11 cellular contexts compared by ENCODE assay signal in the genomic region with DNA sequence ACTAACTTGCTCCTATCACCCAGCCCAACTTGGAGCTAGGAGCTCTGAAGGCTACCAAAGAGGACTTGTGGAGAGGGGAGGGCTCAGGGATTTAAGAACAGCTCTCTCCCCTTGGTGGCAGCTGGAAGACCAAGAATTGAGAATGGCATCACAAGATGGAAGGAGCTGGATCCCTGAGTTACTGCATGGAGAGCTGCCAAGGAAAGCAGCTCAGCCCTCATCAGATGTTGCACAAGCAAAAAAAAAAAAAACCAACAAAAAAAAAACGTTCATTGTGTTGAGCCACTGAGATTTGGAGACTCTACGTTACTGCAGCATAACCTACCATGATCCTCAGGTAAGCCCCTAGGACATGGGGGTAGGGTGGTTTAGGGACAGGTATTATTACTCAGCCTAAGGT. TPM values are rescaled to one million over a fixed set of nuclear protein-coding genes. Genes with fewer than 3 reads are reported as not detected.
DNase-seq lines count a peak whose midpoint lies in the region; FAIRE-seq and TF ChIP-seq lines count a peak whose summit lies in the region.
"Had no signal": no experiment of that assay in that cellular context is flagged by ENCODE, and none has a peak within 500 bp of the region (broad histone marks: within the 10 kb centered on the region; RNA-seq: fewer than 3 reads in every experiment).

No MANE protein-coding gene starts in this region.

- TF ChIP-seq POLR2A in sigmoid colon (IDR thresholded peaks at IDR 0.05): no peak

- no peaks in the 10 kb centered on the region for H3K9me3 ChIP-seq in sigmoid colon
- no peaks in the 10 kb centered on the region for H3K9me3 ChIP-seq in kidney (ENCODE audit: control insufficient read depth in 1 of 2, low read length in 2 of 2)

- no peak overlapping the region for H3K4me3 ChIP-seq in fibroblast of villous mesenchyme (ENCODE audit: low read depth, low read length)
- no peak overlapping the region for H3K4me3 ChIP-seq in sigmoid colon
- no peak overlapping the region for H3K4me3 ChIP-seq in kidney (ENCODE audit: low read length in 2 of 2)

- H3K27me3 ChIP-seq in sigmoid colon: no peaks in the 10 kb centered on the region

- H3K36me3 ChIP-seq in sigmoid colon: peaks cover 0 to 22% (median 10%) of the 10 kb centered on the region in 4 donors
- H3K36me3 ChIP-seq in kidney (ENCODE audit: control insufficient read depth in 1 of 2, insufficient read depth in 2 of 2, low read length in 2 of 2): peaks cover 16 to 23% of the 10 kb centered on the region in 2 donors

- TF ChIP-seq CTCF in fibroblast of villous mesenchyme (IDR thresholded peaks at IDR 0.05; ENCODE audit: insufficient read depth, low read depth, low read length) (no peak), sigmoid colon (IDR thresholded peaks at IDR 0.05) (no peak), kidney (IDR thresholded peaks at IDR 0.05; ENCODE audit: borderline replicate concordance, extremely low read depth, insufficient read depth) (no peak)

- DNase-seq in Daoy (ENCODE audit: low read depth): peak; percentile 51
- DNase-seq in amniotic epithelial cell (ENCODE audit: low read depth): peak; percentile 76
- peak; percentile 65 for DNase-seq in fibroblast of villous mesenchyme (ENCODE audit: low read depth)
- peak; percentile 79 for DNase-seq in sigmoid colon
- no peak for DNase-seq in stimulated activated naive CD4-positive, alpha-beta T cell treated with Interleukin-2 at 50 U/mL for 16 hours (lab: John Stamatoyannopoulos, UW)
- no peak for DNase-seq in NCI-H1436 (lab: John Stamatoyannopoulos, UW)
- no peak for DNase-seq in kidney
- DNase-seq in COLO829 (ENCODE audit: low spot score): no peak
- DNase-seq: activated naive CD4-positive, alpha-beta T cell treated with anti-CD3 and anti-CD28 coated beads, Interleukin-2, amount 10 ng/mL, durations not matched to agents 7 days and 5 days; CD4-positive, alpha-beta memory T cell; NCI-H1092 had no signal

- H3K9ac ChIP-seq in kidney (ENCODE audit: low read length in 2 of 2): no peak overlapping the region

- intact Hi-C loops in sigmoid colon (cut with DNase I): loop anchor here (5.0 kb wide), 1 partner anchor 41 kb away; the partner anchor contains the start of gene ITGB5
- intact Hi-C loops in kidney (cut with DNase I): no loop called here

- no peak for TF ChIP-seq EP300 in sigmoid colon (IDR thresholded peaks at IDR 0.05)

- FAIRE-seq in kidney (lab: Jason Lieb, UNC): no peak

- WGBS in sigmoid colon, 2 donors: 53 to 63% methylated on average over 2 of the region's 2 CpGs

- peak overlapping the region; percentile 81 to 91 (median 86) for H3K27ac ChIP-seq in sigmoid colon
- H3K27ac ChIP-seq in kidney (ENCODE audit: low read depth in 2 of 2, low read length in 2 of 2): peak overlapping the region in 1 of 2 donors; percentile 40

- peaks cover 0 to 60% (median 51%) of the 10 kb centered on the region in 4 donors for H3K4me1 ChIP-seq in sigmoid colon
- H3K4me1 ChIP-seq in kidney (ENCODE audit: control insufficient read depth in 1 of 2, insufficient read depth in 1 of 2, low read depth in 1 of 2, low read length in 2 of 2): peaks cover 6% of the 10 kb centered on the region in 2 donors

RNA-seq across cellular contexts. Expression of gene ITGB5, which starts 41.0 kb away (rescaled TPM):
- 129 and 170 TPM in 2 replicates for total RNA-seq in Daoy (2014; rRNA removed; shearing (Covaris generic))
- total RNA-seq in fibroblast of villous mesenchyme (229 and 231 TPM in 2 replicates), sigmoid colon (100 to 1,000 TPM in 2 of 4 donors, 10 to 100 TPM in 2; 89.2 to 203 (median 125) TPM), kidney (115 TPM)
- polyA plus RNA-seq in sigmoid colon (10 to 100 TPM; 15.0 to 27.0 (median 22.7) TPM), kidney (ENCODE audit: insufficient read depth, low read depth, low replicate concordance) (115 TPM)

Comparison
In these comparisons a context has a peak if more than half of its experiments do, and no peak if none do; other contexts are left out.
1. DNase-seq: peak in Daoy (single experiment), amniotic epithelial cell (single experiment), fibroblast of villous mesenchyme (single experiment) and sigmoid colon (single experiment); none in stimulated activated naive CD4-positive, alpha-beta T cell treated with Interleukin-2 at 50 U/mL for 16 hours (single experiment), NCI-H1436 (single experiment), kidney (single experiment) and COLO829 (single experiment).